Comparison of ENCODE assay signal across 8 cellular contexts in the genomic region with DNA sequence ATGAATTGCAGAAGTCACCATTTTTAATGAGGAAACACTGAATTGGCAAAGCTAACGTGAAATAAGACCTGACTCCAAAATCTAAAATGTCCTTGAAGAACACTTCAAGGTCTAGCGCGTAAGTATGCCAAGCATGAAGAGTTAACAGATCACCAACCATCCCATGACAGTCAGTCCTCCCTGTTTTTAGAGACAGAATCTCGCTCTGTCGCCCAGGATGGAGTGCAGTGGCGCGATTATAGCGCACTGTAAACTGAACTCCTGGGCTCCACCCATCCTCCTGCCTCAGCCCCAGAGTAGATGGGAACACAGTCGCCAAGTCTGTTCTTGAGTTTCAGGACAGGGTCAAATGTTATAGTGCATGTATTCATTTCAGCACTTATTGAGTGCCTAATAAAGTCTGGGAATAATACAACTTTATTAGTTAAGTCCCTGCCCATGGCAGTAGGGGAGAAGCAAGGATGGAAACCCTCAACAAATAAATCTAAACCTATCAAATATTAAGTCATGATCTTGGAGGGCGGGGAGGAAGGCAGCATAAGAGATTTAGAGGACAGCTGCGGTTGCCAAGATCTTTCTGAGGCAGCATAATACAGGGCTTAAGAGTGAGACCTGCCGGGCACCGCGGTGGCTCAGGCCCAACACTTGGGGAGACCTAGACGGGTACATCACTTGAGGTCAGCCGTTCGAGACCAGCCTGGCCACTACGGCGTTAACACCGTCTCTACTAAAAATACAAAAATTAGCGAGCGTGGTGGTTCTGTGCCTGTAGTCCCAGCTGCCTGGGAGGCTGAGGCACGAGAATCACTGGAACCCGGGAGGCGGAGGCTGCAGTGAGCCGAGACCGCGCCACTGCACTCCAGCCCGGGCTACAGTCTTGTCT. TPM values are rescaled to one million over a fixed set of nuclear protein-coding genes. Genes with fewer than 3 reads are reported as not detected.
DNase-seq lines count a peak whose midpoint lies in the region; ATAC-seq and TF ChIP-seq lines count a peak whose summit lies in the region.

No MANE protein-coding gene starts in this region.

- H3K4me1 ChIP-seq in CD4-positive, CD25-positive, alpha-beta regulatory T cell (ENCODE audit: control insufficient read depth, insufficient read depth, low read length, poor library complexity, severe bottlenecking): peaks cover 39% of the 10 kb centered on the region
- H3K4me1 ChIP-seq in muscle layer of colon (ENCODE audit: insufficient read depth, low read length): peaks cover 20% of the 10 kb centered on the region

- peaks cover 3% of the 10 kb centered on the region for H3K36me3 ChIP-seq in CD4-positive, CD25-positive, alpha-beta regulatory T cell (ENCODE audit: control insufficient read depth, insufficient read depth, low read length)
- H3K36me3 ChIP-seq in muscle layer of colon (ENCODE audit: insufficient read depth, low read length): peaks cover 3% of the 10 kb centered on the region

- no peaks in the 10 kb centered on the region for H3K27me3 ChIP-seq in CD4-positive, CD25-positive, alpha-beta regulatory T cell (ENCODE audit: control insufficient read depth, insufficient read depth, low read length)
- H3K27me3 ChIP-seq in muscle layer of colon (ENCODE audit: control insufficient read depth in 1 of 2, insufficient read depth in 2 of 2, low read length in 2 of 2): no peaks in the 10 kb centered on the region

- ATAC-seq in CD4-positive, CD25-positive, alpha-beta regulatory T cell (ENCODE audit: low read depth in 2 of 2): no peak
- ATAC-seq in GM19455 (IDR thresholded peaks at IDR 0.05; ENCODE audit: unreplicated experiment) (peak; percentile 9), GM18520 (IDR thresholded peaks at IDR 0.05; ENCODE audit: unreplicated experiment) (no peak)

- no peaks in the 10 kb centered on the region for H3K9me3 ChIP-seq in CD4-positive, CD25-positive, alpha-beta regulatory T cell (ENCODE audit: control insufficient read depth in 2 of 2, low read length in 2 of 2)
- no peaks in the 10 kb centered on the region for H3K9me3 ChIP-seq in muscle layer of colon (ENCODE audit: low read length)

- H3K36me3 Mint-ChIP-seq in CD4-positive, CD25-positive, alpha-beta regulatory T cell: peaks cover 3% of the 10 kb centered on the region

- H3K4me3 ChIP-seq in CD4-positive, CD25-positive, alpha-beta regulatory T cell (ENCODE audit: low read depth, low read length): peak overlapping the region; percentile 96
- H3K4me3 ChIP-seq in cardiac fibroblast (replicated peaks in 1 of 2; ENCODE audit: low read depth in 2 of 2, low read length in 2 of 2) (peak overlapping the region; percentile 77 to 96), muscle layer of colon (ENCODE audit: low read depth in 1 of 2, low read length in 2 of 2) (peak overlapping the region; percentile 68 to 84)

- H3K4me3 Mint-ChIP-seq in CD4-positive, CD25-positive, alpha-beta regulatory T cell: peak overlapping the region; percentile 94 to 99 (median 96)

- peak overlapping the region; percentile 79 for H3K9ac ChIP-seq in muscle layer of colon (ENCODE audit: low read length)

- peak overlapping the region; percentile 96 to 99 (median 97) for H3K27ac Mint-ChIP-seq in CD4-positive, CD25-positive, alpha-beta regulatory T cell

- H3K9me3 Mint-ChIP-seq in CD4-positive, CD25-positive, alpha-beta regulatory T cell: no peaks in the 10 kb centered on the region

- peaks cover 6% of the 10 kb centered on the region for H3K27me3 Mint-ChIP-seq in CD4-positive, CD25-positive, alpha-beta regulatory T cell

- H3K4me1 Mint-ChIP-seq in CD4-positive, CD25-positive, alpha-beta regulatory T cell: peaks cover 11 to 53% (median 37%) of the 10 kb centered on the region in 4 donors

- DNase-seq in CD4-positive, CD25-positive, alpha-beta regulatory T cell: peak in 1 of 3 donors; percentile 8
- DNase-seq in Kasumi-1 (lab: John Stamatoyannopoulos, UW) (peak; percentile 8 to 26), cardiac fibroblast (ENCODE audit: low read depth in 2 of 2) (no peak), dedifferentiated amniotic fluid mesenchymal stem cell (ENCODE audit: extremely low spot score) (no peak), cerebellar nuclear complex (lab: John Stamatoyannopoulos, UW) (no peak)

- H3K27ac ChIP-seq in CD4-positive, CD25-positive, alpha-beta regulatory T cell (ENCODE audit: insufficient read depth, low read length, poor library complexity, severe bottlenecking): no peak overlapping the region
- peak overlapping the region; percentile 98 for H3K27ac ChIP-seq in muscle layer of colon (ENCODE audit: low read depth, low read length)

- no peak for TF ChIP-seq CTCF in cardiac fibroblast (IDR thresholded peaks at IDR 0.05; ENCODE audit: low read depth, low read length)

RNA-seq across cellular contexts. Expression of a gene that starts 1.1 kb away (rescaled TPM):
- 6.3 TPM for total RNA-seq in CD4-positive, CD25-positive, alpha-beta regulatory T cell
- 10 to 100 TPM in 3 of 4 donors, 1 to 10 TPM in 1; 8.6 to 12.9 (median 11.9) TPM for polyA plus RNA-seq in CD4-positive, CD25-positive, alpha-beta regulatory T cell

RNA-seq across cellular contexts. Expression of a gene that starts 1.5 kb away (rescaled TPM):
- 65.1 TPM for total RNA-seq in CD4-positive, CD25-positive, alpha-beta regulatory T cell
- polyA plus RNA-seq in CD4-positive, CD25-positive, alpha-beta regulatory T cell: 100 to 1,000 TPM; 187 to 212 (median 208) TPM

RNA-seq across cellular contexts. Expression of a gene that starts 59.1 kb away (rescaled TPM):
- total RNA-seq in CD4-positive, CD25-positive, alpha-beta regulatory T cell: 0.59 TPM
- polyA plus RNA-seq in CD4-positive, CD25-positive, alpha-beta regulatory T cell: under 1 TPM in 2 of 4 donors, not detected in 2; 0.13 to 0.33 TPM

Comparison
In these comparisons a context has a peak if more than half of its experiments do, and no peak if none do; other contexts are left out.
1. DNase-seq: peak in Kasumi-1 (2 of 2); none in cardiac fibroblast (0 of 2), dedifferentiated amniotic fluid mesenchymal stem cell (single experiment) and cerebellar nuclear complex (0 of 2).
2. Peak in every context shown above with its lines, with median percentiles within 50 percentile points of each other: H3K4me3 ChIP-seq.